8 cellular contexts compared by ENCODE assay signal in the genomic region with DNA sequence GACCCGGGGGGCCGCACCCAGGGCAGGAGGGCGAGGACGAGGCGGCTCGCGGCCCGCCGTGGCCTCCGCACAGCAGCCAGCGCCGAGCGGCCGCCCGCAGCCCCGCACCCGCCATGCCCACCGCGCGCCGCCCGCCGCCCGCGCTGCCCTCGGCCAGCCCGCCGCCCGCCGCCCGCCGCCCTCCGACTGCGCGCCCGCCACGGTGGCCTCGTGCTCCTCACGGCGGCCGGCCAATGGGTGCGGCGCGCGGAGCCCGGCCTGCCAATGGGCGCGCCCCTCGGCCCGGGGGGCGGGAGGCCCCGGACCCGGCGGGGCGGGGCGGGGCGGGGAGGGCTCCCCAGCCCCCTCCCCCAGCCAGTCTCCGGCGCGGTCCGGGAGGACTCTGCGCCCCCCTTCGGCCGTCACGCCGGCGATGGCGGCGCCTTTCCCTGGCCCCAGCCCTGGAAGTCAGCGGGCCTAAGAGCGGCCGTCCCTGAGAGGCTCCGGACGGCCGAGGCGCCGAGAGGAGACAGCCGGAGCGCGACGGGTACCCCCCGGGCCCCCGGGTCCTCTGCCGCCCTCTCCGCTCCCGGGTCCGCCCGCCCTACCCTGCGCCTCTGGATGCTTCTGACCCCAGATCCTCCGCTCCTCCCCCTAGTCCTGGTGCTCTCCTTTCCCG. TPM values are rescaled to one million over a fixed set of nuclear protein-coding genes. Genes with fewer than 3 reads are reported as not detected.
A peak's percentile ranks its signal among the peaks of the same experiment; 100 is the strongest.
DNase-seq lines count a peak whose midpoint lies in the region; ATAC-seq and TF ChIP-seq lines count a peak whose summit lies in the region.

Gene NT5DC2 (minus strand): TSS at position 235 of the 658 bp plus-strand sequence. CDS start 120 bp downstream, at position 115.

- CTCF ChIA-PET in activated CD8-positive, alpha-beta T cell treated with anti-CD3 and anti-CD28 coated beads for 36 hours (lab: Charles Lee): no interaction called here

- intact Hi-C loops in activated CD8-positive, alpha-beta T cell treated with anti-CD3 and anti-CD28 coated beads for 36 hours (cut with micrococcal nuclease): loop anchor here (10.0 kb wide), 1 partner anchor 151 kb away; the partner anchor contains the start of genes GNL3 and PBRM1

- H3K4me1 Mint-ChIP-seq in activated CD8-positive, alpha-beta T cell treated with anti-CD3 and anti-CD28 coated beads for 36 hours (ENCODE audit: low read depth): peaks cover 28% of the 10 kb centered on the region
- H3K4me1 Mint-ChIP-seq in effector memory CD8-positive, alpha-beta T cell (ENCODE audit: low read depth in 2 of 2): peaks cover 22 to 41% of the 10 kb centered on the region in 2 donors
- peaks cover 19% of the 10 kb centered on the region for H3K4me1 Mint-ChIP-seq in memory B cell

- no peaks in the 10 kb centered on the region for H3K9me3 Mint-ChIP-seq in activated CD8-positive, alpha-beta T cell treated with anti-CD3 and anti-CD28 coated beads for 36 hours
- no peaks in the 10 kb centered on the region for H3K9me3 Mint-ChIP-seq in effector memory CD8-positive, alpha-beta T cell
- H3K9me3 Mint-ChIP-seq in memory B cell: no peaks in the 10 kb centered on the region

- ATAC-seq in HG02571 (IDR thresholded peaks at IDR 0.05; ENCODE audit: unreplicated experiment) (peak; percentile 29), memory B cell (ENCODE audit: low read depth) (peak; percentile 29)
- peak; percentile 60 for ATAC-seq in activated CD8-positive, alpha-beta T cell treated with anti-CD3 and anti-CD28 coated beads for 36 hours
- ATAC-seq in effector memory CD8-positive, alpha-beta T cell (replicated peaks): peak; percentile 28

- DNase-seq in GM03348 (ENCODE audit: low spot score) (peak; percentile 99), NCI-H460 (ENCODE audit: extremely low read depth, low read depth) (peak; percentile 52), memory B cell (ENCODE audit: low spot score in 2 of 2) (peak in 1 of 2 donors; percentile 57), cortex of kidney (lab: John Stamatoyannopoulos, UW) (no peak)
- DNase-seq in activated CD8-positive, alpha-beta T cell treated with anti-CD3 and anti-CD28 coated beads for 36 hours: peak; percentile 72
- DNase-seq in effector memory CD8-positive, alpha-beta T cell: peak in 2 of 3 experiments; percentile 31 to 52
- peak; percentile 29 for DNase-seq in stimulated activated CD8-positive, alpha-beta memory T cell treated with anti-CD3 and anti-CD28 coated beads, Interleukin-12 subunit alpha, Interleukin-12 subunit beta, amount 100 ng/mL, for 1 hour (ENCODE audit: low read depth)

- no peaks in the 10 kb centered on the region for H3K27me3 Mint-ChIP-seq in activated CD8-positive, alpha-beta T cell treated with anti-CD3 and anti-CD28 coated beads for 36 hours
- no peaks in the 10 kb centered on the region for H3K27me3 Mint-ChIP-seq in effector memory CD8-positive, alpha-beta T cell
- no peaks in the 10 kb centered on the region for H3K27me3 Mint-ChIP-seq in memory B cell

- no peak for TF ChIP-seq CTCF in activated CD8-positive, alpha-beta T cell treated with anti-CD3 and anti-CD28 coated beads for 36 hours (IDR thresholded peaks at IDR 0.05)

- peak within 1 kb of the TSS; percentile 75 for H3K27ac Mint-ChIP-seq in activated CD8-positive, alpha-beta T cell treated with anti-CD3 and anti-CD28 coated beads for 36 hours
- peak within 1 kb of the TSS; percentile 62 to 91 for H3K27ac Mint-ChIP-seq in effector memory CD8-positive, alpha-beta T cell
- no peak within 1 kb of the TSS for H3K27ac Mint-ChIP-seq in memory B cell

- H3K36me3 Mint-ChIP-seq in activated CD8-positive, alpha-beta T cell treated with anti-CD3 and anti-CD28 coated beads for 36 hours (ENCODE audit: low read depth): peaks cover 16% of the 10 kb centered on the region
- H3K36me3 Mint-ChIP-seq in effector memory CD8-positive, alpha-beta T cell (ENCODE audit: insufficient read depth): peaks cover 23% of the 10 kb centered on the region
- H3K36me3 Mint-ChIP-seq in memory B cell: peaks cover under 1% of the 10 kb centered on the region

- POLR2A ChIA-PET in activated CD8-positive, alpha-beta T cell treated with anti-CD3 and anti-CD28 coated beads for 36 hours (lab: Charles Lee): interaction anchor here (1.0 kb wide), 1 partner anchor 73 kb away, joined by 3 read pairs; no protein-coding TSS in a partner anchor

- H3K4me3 Mint-ChIP-seq in activated CD8-positive, alpha-beta T cell treated with anti-CD3 and anti-CD28 coated beads for 36 hours: peak within 1 kb of the TSS; percentile 84
- peak within 1 kb of the TSS; percentile 74 to 93 for H3K4me3 Mint-ChIP-seq in effector memory CD8-positive, alpha-beta T cell
- peak within 1 kb of the TSS; percentile 87 for H3K4me3 Mint-ChIP-seq in memory B cell

RNA-seq across cellular contexts. Expression of gene NT5DC2, which starts in this region (rescaled TPM):
- total RNA-seq in NCI-H460 (2014; rRNA removed; shearing (Covaris generic)): 25.0 and 25.6 TPM in 2 replicates
- polyA plus RNA-seq in NCI-H460 (2014; cell fraction: nucleus; rRNA removed): 139 and 172 TPM in 2 replicates
- total RNA-seq in activated CD8-positive, alpha-beta T cell treated with anti-CD3 and anti-CD28 coated beads for 36 hours: 10 to 100 TPM; 53.8 to 61.7 TPM
